In genomic region chr11:124667601-124668000, GRCh38 we compare ENCODE assay signal across 1 cellular context.
TF ChIP-seq lines count a peak whose summit lies in the region.

No MANE protein-coding gene starts in this region.

TF ChIP-seq in K562, 482 proteins besides CTCF, POLR2A, EP300 and RAD21 (continued from another document and continues in another):
- TF ChIP-seq ETS2 (tag; IDR thresholded peaks at IDR 0.05; ENCODE audit: borderline replicate concordance, poor library complexity, severe bottlenecking) (no peak), PATZ1 (CRISPR knock-in tag; IDR thresholded peaks at IDR 0.05; ENCODE audit: borderline replicate concordance) (no peak), ZNF282 (CRISPR knock-in tag; IDR thresholded peaks at IDR 0.05) (no peak), CREB1 (IDR thresholded peaks at IDR 0.05) (peak; percentile 63; the same call in 1 of the 2 replicates), CREB1 (CRISPR knock-in tag; IDR thresholded peaks at IDR 0.05) (no peak), ZZZ3 (IDR thresholded peaks at IDR 0.05) (no peak), POLR3G (IDR thresholded peaks at IDR 0.05; ENCODE audit: extremely low read depth, insufficient read length, insufficient replicate concordance) (no peak), ARNT (IDR thresholded peaks at IDR 0.05) (peak; percentile 80 to 83; a peak in 3 of 4 replicates), RBM14 (IDR thresholded peaks at IDR 0.05; ENCODE audit: borderline replicate concordance, insufficient read depth, low read depth, low read length) (no peak), ZBTB9 (CRISPR knock-in tag; IDR thresholded peaks at IDR 0.05) (no peak), MITF (IDR thresholded peaks at IDR 0.05) (no peak), ELF4 (CRISPR knock-in tag; IDR thresholded peaks at IDR 0.05) (0 out of 2 replicates have a peak, but pooled peaks have one; percentile 23), SP2 (IDR thresholded peaks at IDR 0.05; ENCODE audit: extremely low read depth, low read depth, low read length, poor library complexity, severe bottlenecking) (no peak), KLF6 (CRISPR knock-in tag; IDR thresholded peaks at IDR 0.05; ENCODE audit: borderline replicate concordance) (no peak), OTX1 (CRISPR knock-in tag; IDR thresholded peaks at IDR 0.05) (no peak), ZNF280B (CRISPR knock-in tag; IDR thresholded peaks at IDR 0.05) (no peak), NCOA2 (IDR thresholded peaks at IDR 0.05; ENCODE audit: partially characterized antibody in 2 of 2) (no peak), PHB2 (IDR thresholded peaks at IDR 0.05; ENCODE audit: low read depth) (peak; percentile 94), CXXC5 (CRISPR knock-in tag; IDR thresholded peaks at IDR 0.05) (no peak), ZFP36 (IDR thresholded peaks at IDR 0.05; ENCODE audit: low read depth, low read length, partially characterized antibody) (no peak), TEAD2 (tag; IDR thresholded peaks at IDR 0.05) (no peak), SFPQ (IDR thresholded peaks at IDR 0.05; ENCODE audit: low read depth, low read length) (no peak), PCBP2 (IDR thresholded peaks at IDR 0.05; ENCODE audit: low read depth, low read length, poor library complexity, severe bottlenecking) (no peak), STAT5A (IDR thresholded peaks at IDR 0.05; ENCODE audit: borderline replicate concordance, low read length) (peak; percentile 87), TEAD4 (IDR thresholded peaks at IDR 0.05; ENCODE audit: low read length) (peak; percentile 96), TEAD4 (CRISPR knock-in tag; IDR thresholded peaks at IDR 0.05; ENCODE audit: borderline replicate concordance) (no peak), FOXJ2 (tag; IDR thresholded peaks at IDR 0.05) (no peak), ZNF197 (CRISPR knock-in tag; IDR thresholded peaks at IDR 0.05; ENCODE audit: low read depth) (no peak), ZBTB34 (CRISPR knock-in tag; IDR thresholded peaks at IDR 0.05) (no peak), ZNF695 (CRISPR knock-in tag; IDR thresholded peaks at IDR 0.05) (no peak), BCLAF1 (IDR thresholded peaks at IDR 0.05; ENCODE audit: borderline replicate concordance in 1 of 2, control insufficient read depth in 1 of 2, low read depth in 2 of 2, low read length in 1 of 2) (no peak), ZNF354B (CRISPR knock-in tag; IDR thresholded peaks at IDR 0.05) (no peak), ETV1 (tag; conservative IDR thresholded peaks at IDR 0.05; ENCODE audit: low read depth) (0 out of 2 replicates have a peak, but pooled peaks have one; percentile 39), DACH1 (IDR thresholded peaks at IDR 0.05; ENCODE audit: partially characterized antibody) (peak; percentile 27), HMBOX1 (IDR thresholded peaks at IDR 0.05) (no peak), ZNF436 (CRISPR knock-in tag; IDR thresholded peaks at IDR 0.05) (no peak), HMGXB4 (CRISPR knock-in tag; IDR thresholded peaks at IDR 0.05) (no peak), ZBTB43 (CRISPR knock-in tag; IDR thresholded peaks at IDR 0.05) (no peak), MNT (conservative IDR thresholded peaks at IDR 0.05) (peak in 1 of 2 experiments; percentile 52; a peak in 1 of 4 replicates), BCOR (IDR thresholded peaks at IDR 0.05) (peak; percentile 85; the same call in 1 of the 2 replicates), ZSCAN29 (IDR thresholded peaks at IDR 0.05) (no peak), NR2F6 (CRISPR knock-in tag; IDR thresholded peaks at IDR 0.05) (no peak), NELFE (IDR thresholded peaks at IDR 0.05; ENCODE audit: insufficient read depth, insufficient read length) (no peak)
